9 cellular contexts compared by ENCODE assay signal in genomic region chr1:204828352-204828850, GRCh38. TPM values are rescaled to one million over a fixed set of nuclear protein-coding genes. Genes with fewer than 3 reads are reported as not detected.
DNase-seq lines count a peak whose midpoint lies in the region; ATAC-seq, FAIRE-seq and TF ChIP-seq lines count a peak whose summit lies in the region.
"Had no signal": no experiment of that assay in that cellular context is flagged by ENCODE, and none has a peak within 500 bp of the region (broad histone marks: within the 10 kb centered on the region; RNA-seq: fewer than 3 reads in every experiment).

No MANE protein-coding gene starts in this region.

- H3K4me1 Mint-ChIP-seq in immature natural killer cell = peaks cover 0 to 4% of the 10 kb centered on the region in 2 donors

- H3K36me3 Mint-ChIP-seq in immature natural killer cell = no peaks in the 10 kb centered on the region

- no peak overlapping the region for H3K27ac Mint-ChIP-seq in immature natural killer cell

- no peak overlapping the region for H3K4me3 ChIP-seq in brain microvascular endothelial cell (ENCODE audit: low read depth, low read length)
- H3K4me3 ChIP-seq in skeletal muscle tissue (ENCODE audit: low read length in 3 of 3) = peak overlapping the region; percentile 40 to 56 (median 50)

- DNase-seq in ACHN (peak; percentile 51), H54 (ENCODE audit: insufficient read length, low spot score) (peak; percentile 87), RPMI7951 (ENCODE audit: low read depth) (peak; percentile 78), brain microvascular endothelial cell (peak; percentile 2), immature natural killer cell (peak; percentile 11 to 29 (median 26))

- H3K27ac ChIP-seq in brain microvascular endothelial cell = no peak overlapping the region
- no peak overlapping the region for H3K27ac ChIP-seq in skeletal muscle tissue (ENCODE audit: low read depth, low read length)

- H3K27me3 ChIP-seq in brain microvascular endothelial cell (replicated peaks) (peaks cover 12% of the 10 kb centered on the region), skeletal muscle tissue (ENCODE audit: control insufficient read depth in 3 of 3, insufficient read depth in 3 of 3, low read length in 3 of 3) (peaks cover 30 to 45% (median 31%) of the 10 kb centered on the region in 3 donors)

- peak overlapping the region; percentile 18 to 63 (median 48) for H3K4me3 Mint-ChIP-seq in immature natural killer cell

- no peak for ATAC-seq in HG03280 (IDR thresholded peaks at IDR 0.05; ENCODE audit: unreplicated experiment)
- no peak for ATAC-seq in GM21367 (IDR thresholded peaks at IDR 0.05; ENCODE audit: unreplicated experiment)

- peaks cover 11 to 26% (median 12%) of the 10 kb centered on the region in 3 donors for H3K27me3 Mint-ChIP-seq in immature natural killer cell (ENCODE audit: low read depth in 3 of 3)

- no peak overlapping the region for H3K9ac ChIP-seq in skeletal muscle tissue (ENCODE audit: low read depth in 1 of 3, low read length in 3 of 3)

- no peaks in the 10 kb centered on the region for H3K36me3 ChIP-seq in brain microvascular endothelial cell (replicated peaks)
- no peaks in the 10 kb centered on the region for H3K36me3 ChIP-seq in skeletal muscle tissue (ENCODE audit: control insufficient read depth in 3 of 3, insufficient read depth in 3 of 3, low read length in 3 of 3)

- no peaks in the 10 kb centered on the region for H3K9me3 ChIP-seq in skeletal muscle tissue (ENCODE audit: control insufficient read depth in 3 of 3, low read length in 3 of 3)

- in situ Hi-C loops in ACHN (cut with HindIII; ENCODE audit: low pct_ligation_motif_present, low pct_unique_long_range_greater_than_20kb, low sequenced_read_pairs) (no loop called here), brain microvascular endothelial cell (cut with HindIII; ENCODE audit: low pct_ligation_motif_present, low sequenced_read_pairs) (no loop called here)

- FAIRE-seq in H54 (lab: Jason Lieb, UNC) = no peak
- FAIRE-seq: GM18507 had no signal

- no peak for TF ChIP-seq CTCF in brain microvascular endothelial cell (IDR thresholded peaks at IDR 0.05; ENCODE audit: low read depth, low read length, missing control alignments)

- peak; percentile 67 for TF ChIP-seq POLR2A in H54 (IDR thresholded peaks at IDR 0.05; ENCODE audit: low read depth, low read length)

- peaks cover 0 to 2% (median 0%) of the 10 kb centered on the region in 3 donors for H3K4me1 ChIP-seq in skeletal muscle tissue (ENCODE audit: control insufficient read depth in 3 of 3, insufficient read depth in 3 of 3, low read length in 3 of 3)

- H3K9me3 Mint-ChIP-seq in immature natural killer cell = no peaks in the 10 kb centered on the region

RNA-seq across cellular contexts. Expression of gene NFASC, which starts 42.3 kb away (rescaled TPM):
- 6.0 and 6.8 TPM in 2 replicates for total RNA-seq in RPMI7951 (2014; rRNA removed; shearing (Covaris generic))
- polyA plus RNA-seq in immature natural killer cell = not detected
- total RNA-seq in skeletal muscle tissue = 1.6 TPM

Comparison
In these comparisons a context has a peak if more than half of its experiments do, and no peak if none do; other contexts are left out.
1. DNase-seq: peak in every context shown above with its lines; median percentile 87 in H54; 78 in RPMI7951; 51 in ACHN; 26 in immature natural killer cell; 2 in brain microvascular endothelial cell.